Comparison of ENCODE assay signal across 2 cellular contexts in the genomic region with DNA sequence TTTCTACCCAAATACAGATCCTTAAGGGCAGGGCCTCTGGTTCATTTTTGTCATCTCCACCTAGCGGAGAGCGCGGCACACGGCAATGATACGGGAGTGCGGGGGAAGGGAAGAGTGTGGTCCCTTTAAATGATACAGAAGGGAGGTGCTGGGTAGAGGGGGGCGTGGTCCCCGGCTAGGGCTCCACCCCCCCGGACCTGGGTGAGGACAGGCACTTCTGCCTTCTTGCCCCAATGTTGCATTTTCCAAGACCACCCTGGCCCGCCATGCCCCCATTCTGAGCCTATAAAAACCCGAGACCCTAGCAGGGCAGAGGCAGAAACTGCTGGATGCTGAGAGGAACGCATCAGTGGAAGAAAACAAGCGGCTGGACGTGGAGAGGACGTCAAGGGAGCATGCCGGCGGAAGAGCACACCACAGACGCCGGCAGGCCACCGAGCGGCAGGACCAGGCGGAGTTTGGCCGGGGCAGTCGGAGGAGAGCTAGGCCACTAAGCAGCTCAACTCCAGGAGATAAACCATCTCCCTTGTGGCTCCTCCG.
TF ChIP-seq lines count a peak whose summit lies in the region.

No MANE protein-coding gene starts in this region.

TF ChIP-seq in HEK293, 187 proteins besides CTCF, POLR2A, EP300 and RAD21 (continued from another document):
- TF ChIP-seq, protein P1, sequence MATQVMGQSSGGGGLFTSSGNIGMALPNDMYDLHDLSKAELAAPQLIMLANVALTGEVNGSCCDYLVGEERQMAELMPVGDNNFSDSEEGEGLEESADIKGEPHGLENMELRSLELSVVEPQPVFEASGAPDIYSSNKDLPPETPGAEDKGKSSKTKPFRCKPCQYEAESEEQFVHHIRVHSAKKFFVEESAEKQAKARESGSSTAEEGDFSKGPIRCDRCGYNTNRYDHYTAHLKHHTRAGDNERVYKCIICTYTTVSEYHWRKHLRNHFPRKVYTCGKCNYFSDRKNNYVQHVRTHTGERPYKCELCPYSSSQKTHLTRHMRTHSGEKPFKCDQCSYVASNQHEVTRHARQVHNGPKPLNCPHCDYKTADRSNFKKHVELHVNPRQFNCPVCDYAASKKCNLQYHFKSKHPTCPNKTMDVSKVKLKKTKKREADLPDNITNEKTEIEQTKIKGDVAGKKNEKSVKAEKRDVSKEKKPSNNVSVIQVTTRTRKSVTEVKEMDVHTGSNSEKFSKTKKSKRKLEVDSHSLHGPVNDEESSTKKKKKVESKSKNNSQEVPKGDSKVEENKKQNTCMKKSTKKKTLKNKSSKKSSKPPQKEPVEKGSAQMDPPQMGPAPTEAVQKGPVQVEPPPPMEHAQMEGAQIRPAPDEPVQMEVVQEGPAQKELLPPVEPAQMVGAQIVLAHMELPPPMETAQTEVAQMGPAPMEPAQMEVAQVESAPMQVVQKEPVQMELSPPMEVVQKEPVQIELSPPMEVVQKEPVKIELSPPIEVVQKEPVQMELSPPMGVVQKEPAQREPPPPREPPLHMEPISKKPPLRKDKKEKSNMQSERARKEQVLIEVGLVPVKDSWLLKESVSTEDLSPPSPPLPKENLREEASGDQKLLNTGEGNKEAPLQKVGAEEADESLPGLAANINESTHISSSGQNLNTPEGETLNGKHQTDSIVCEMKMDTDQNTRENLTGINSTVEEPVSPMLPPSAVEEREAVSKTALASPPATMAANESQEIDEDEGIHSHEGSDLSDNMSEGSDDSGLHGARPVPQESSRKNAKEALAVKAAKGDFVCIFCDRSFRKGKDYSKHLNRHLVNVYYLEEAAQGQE (tag by site-specific recombination; IDR thresholded peaks at IDR 0.05): no peak
TF ChIP-seq in HEK293: peak in this region for 2.

TF ChIP-seq in WTC11, 78 proteins besides CTCF, POLR2A, EP300 and RAD21 (continued from another document):
- TF ChIP-seq ZNF396 (CRISPR knock-in tag; IDR thresholded peaks at IDR 0.05; ENCODE audit: borderline replicate concordance) (no peak), MYBL2 (CRISPR knock-in tag; IDR thresholded peaks at IDR 0.05) (0 out of 2 replicates have a peak, but pooled peaks have one; percentile 35)
- TF ChIP-seq, protein P2, sequence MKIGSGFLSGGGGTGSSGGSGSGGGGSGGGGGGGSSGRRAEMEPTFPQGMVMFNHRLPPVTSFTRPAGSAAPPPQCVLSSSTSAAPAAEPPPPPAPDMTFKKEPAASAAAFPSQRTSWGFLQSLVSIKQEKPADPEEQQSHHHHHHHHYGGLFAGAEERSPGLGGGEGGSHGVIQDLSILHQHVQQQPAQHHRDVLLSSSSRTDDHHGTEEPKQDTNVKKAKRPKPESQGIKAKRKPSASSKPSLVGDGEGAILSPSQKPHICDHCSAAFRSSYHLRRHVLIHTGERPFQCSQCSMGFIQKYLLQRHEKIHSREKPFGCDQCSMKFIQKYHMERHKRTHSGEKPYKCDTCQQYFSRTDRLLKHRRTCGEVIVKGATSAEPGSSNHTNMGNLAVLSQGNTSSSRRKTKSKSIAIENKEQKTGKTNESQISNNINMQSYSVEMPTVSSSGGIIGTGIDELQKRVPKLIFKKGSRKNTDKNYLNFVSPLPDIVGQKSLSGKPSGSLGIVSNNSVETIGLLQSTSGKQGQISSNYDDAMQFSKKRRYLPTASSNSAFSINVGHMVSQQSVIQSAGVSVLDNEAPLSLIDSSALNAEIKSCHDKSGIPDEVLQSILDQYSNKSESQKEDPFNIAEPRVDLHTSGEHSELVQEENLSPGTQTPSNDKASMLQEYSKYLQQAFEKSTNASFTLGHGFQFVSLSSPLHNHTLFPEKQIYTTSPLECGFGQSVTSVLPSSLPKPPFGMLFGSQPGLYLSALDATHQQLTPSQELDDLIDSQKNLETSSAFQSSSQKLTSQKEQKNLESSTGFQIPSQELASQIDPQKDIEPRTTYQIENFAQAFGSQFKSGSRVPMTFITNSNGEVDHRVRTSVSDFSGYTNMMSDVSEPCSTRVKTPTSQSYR (CRISPR knock-in tag; IDR thresholded peaks at IDR 0.05): no peak
- TF ChIP-seq, protein P3, sequence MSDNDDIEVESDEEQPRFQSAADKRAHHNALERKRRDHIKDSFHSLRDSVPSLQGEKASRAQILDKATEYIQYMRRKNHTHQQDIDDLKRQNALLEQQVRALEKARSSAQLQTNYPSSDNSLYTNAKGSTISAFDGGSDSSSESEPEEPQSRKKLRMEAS (CRISPR knock-in tag; IDR thresholded peaks at IDR 0.05): peak; percentile 56; the same call in 1 of the 2 replicates
